Comparison of ENCODE assay signal across 24 cellular contexts in the genomic region with DNA sequence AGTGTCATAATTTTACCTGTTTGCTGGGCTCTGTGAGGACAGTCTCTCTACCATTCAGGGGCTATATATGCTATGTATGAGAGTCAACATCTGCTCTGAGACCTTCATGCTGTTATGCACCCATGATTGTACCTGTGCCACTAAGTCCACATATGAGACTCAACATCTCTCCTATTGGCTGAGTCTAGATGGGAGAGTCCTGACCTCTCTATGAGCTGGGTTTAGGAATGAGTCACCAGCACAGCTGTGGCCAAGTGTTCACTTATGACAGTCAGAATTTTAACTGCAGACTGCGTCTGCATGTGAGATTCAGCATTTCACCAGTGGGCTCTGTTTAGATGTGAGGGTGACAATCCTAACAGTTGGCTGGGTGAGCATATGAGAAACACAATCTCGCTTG. TPM values are rescaled to one million over a fixed set of nuclear protein-coding genes. Genes with fewer than 3 reads are reported as not detected.
DNase-seq lines count a peak whose midpoint lies in the region; ATAC-seq, FAIRE-seq and TF ChIP-seq lines count a peak whose summit lies in the region.
"Had no signal": no experiment of that assay in that cellular context is flagged by ENCODE, and none has a peak within 500 bp of the region (broad histone marks: within the 10 kb centered on the region; RNA-seq: fewer than 3 reads in every experiment).

No MANE protein-coding gene starts in this region.

- DNase-seq in right atrium auricular region (ENCODE audit: low spot score) (peak; percentile 36), Right ventricle myocardium inferior (ENCODE audit: missing footprints) (no peak), osteocyte (ENCODE audit: extremely low spot score, unreplicated experiment) (peak; percentile 25), RPMI8226 (no peak), H54 (ENCODE audit: insufficient read length, low spot score) (no peak), foreskin melanocyte (no peak)
- no peak for DNase-seq in stimulated activated naive B cell treated with anti-CD40 and anti-IgM and Interleukin-4, amounts not matched to agents 10 μg/mL and 1 μg/mL and 100 μg/mL, for 72 hours
- DNase-seq: Caco-2; CD4-positive, CD25-positive, alpha-beta regulatory T cell; CD8-positive, alpha-beta T cell; DMS153; DND-41; H7; HCEC 1CT had no signal

- intact Hi-C loops in Right ventricle myocardium inferior (cut with DNase I): no loop called here

- no peak for FAIRE-seq in H54 (lab: Jason Lieb, UNC)
- FAIRE-seq: A204.1, G401.6, GM12892, GM19239 had no signal

- no peaks in the 10 kb centered on the region for H3K4me1 Mint-ChIP-seq in osteocyte (ENCODE audit: unreplicated experiment)
- H3K4me1 Mint-ChIP-seq in stimulated activated naive B cell treated with anti-CD40 and anti-IgM and Interleukin-4, amounts not matched to agents 10 μg/mL and 1 μg/mL and 100 μg/mL, for 72 hours: no peaks in the 10 kb centered on the region
- H3K4me1 Mint-ChIP-seq: B cell; CD4-positive, CD25-positive, alpha-beta regulatory T cell; GM23338 had no signal

- H3K27me3 Mint-ChIP-seq in osteocyte (ENCODE audit: unreplicated experiment): no peaks in the 10 kb centered on the region
- H3K27me3 Mint-ChIP-seq in stimulated activated naive B cell treated with anti-CD40 and anti-IgM and Interleukin-4, amounts not matched to agents 10 μg/mL and 1 μg/mL and 100 μg/mL, for 72 hours: no peaks in the 10 kb centered on the region
- H3K27me3 Mint-ChIP-seq: B cell; CD4-positive, CD25-positive, alpha-beta regulatory T cell had no signal

- TF ChIP-seq POLR2A in H54 (IDR thresholded peaks at IDR 0.05; ENCODE audit: low read depth, low read length): no peak

- H3K4me3 Mint-ChIP-seq in osteocyte (ENCODE audit: unreplicated experiment): no peak overlapping the region
- no peak overlapping the region for H3K4me3 Mint-ChIP-seq in stimulated activated naive B cell treated with anti-CD40 and anti-IgM and Interleukin-4, amounts not matched to agents 10 μg/mL and 1 μg/mL and 100 μg/mL, for 72 hours
- H3K4me3 Mint-ChIP-seq: B cell; CD4-positive, CD25-positive, alpha-beta regulatory T cell; CD8-positive, alpha-beta T cell; GM23338 had no signal

- no peak overlapping the region for H3K4me3 ChIP-seq in right atrium auricular region
- H3K4me3 ChIP-seq: BLaER1, GM23338 had no signal

- H3K27ac ChIP-seq in right atrium auricular region: no peak overlapping the region
- H3K27ac ChIP-seq: 22Rv1, BLaER1, C4-2B had no signal

- ATAC-seq in Right ventricle myocardium inferior (no peak), GM18909 (IDR thresholded peaks at IDR 0.05; ENCODE audit: poor library complexity, unreplicated experiment) (no peak)
- ATAC-seq in stimulated activated naive B cell treated with anti-CD40 and anti-IgM and Interleukin-4, amounts not matched to agents 10 μg/mL and 1 μg/mL and 100 μg/mL, for 72 hours (replicated peaks): peak; percentile 61 to 67
- ATAC-seq: CD8-positive, alpha-beta T cell; GM23338 had no signal

- no peak overlapping the region for H3K27ac Mint-ChIP-seq in osteocyte (ENCODE audit: unreplicated experiment)
- no peak overlapping the region for H3K27ac Mint-ChIP-seq in stimulated activated naive B cell treated with anti-CD40 and anti-IgM and Interleukin-4, amounts not matched to agents 10 μg/mL and 1 μg/mL and 100 μg/mL, for 72 hours
- H3K27ac Mint-ChIP-seq: B cell; CD4-positive, CD25-positive, alpha-beta regulatory T cell; CD8-positive, alpha-beta T cell; GM23338 had no signal

- no peak for TF ChIP-seq CTCF in right atrium auricular region (IDR thresholded peaks at IDR 0.05)
- TF ChIP-seq CTCF in osteocyte (IDR thresholded peaks at IDR 0.05): no peak

- no peaks in the 10 kb centered on the region for H3K36me3 ChIP-seq in right atrium auricular region
- H3K36me3 ChIP-seq: BLaER1 had no signal

- H3K4me1 ChIP-seq in right atrium auricular region: no peaks in the 10 kb centered on the region
- H3K4me1 ChIP-seq: BLaER1, Caco-2 had no signal

- H3K9me3 ChIP-seq in right atrium auricular region: no peaks in the 10 kb centered on the region
- H3K9me3 ChIP-seq: Caco-2 had no signal

- no peaks in the 10 kb centered on the region for H3K27me3 ChIP-seq in right atrium auricular region
- H3K27me3 ChIP-seq: BLaER1 had no signal

- H3K36me3 Mint-ChIP-seq in osteocyte (ENCODE audit: unreplicated experiment): no peaks in the 10 kb centered on the region
- H3K36me3 Mint-ChIP-seq in stimulated activated naive B cell treated with anti-CD40 and anti-IgM and Interleukin-4, amounts not matched to agents 10 μg/mL and 1 μg/mL and 100 μg/mL, for 72 hours: no peaks in the 10 kb centered on the region
- H3K36me3 Mint-ChIP-seq: CD4-positive, CD25-positive, alpha-beta regulatory T cell; CD8-positive, alpha-beta T cell had no signal

- peaks cover 61% of the 10 kb centered on the region for H3K9me3 Mint-ChIP-seq in osteocyte (ENCODE audit: unreplicated experiment)
- peaks cover 11 to 13% of the 10 kb centered on the region in 2 donors for H3K9me3 Mint-ChIP-seq in stimulated activated naive B cell treated with anti-CD40 and anti-IgM and Interleukin-4, amounts not matched to agents 10 μg/mL and 1 μg/mL and 100 μg/mL, for 72 hours

RNA-seq across cellular contexts. Expression of a gene that starts 49.5 kb away (rescaled TPM):
- total RNA-seq in right atrium auricular region: not detected
- not detected for total RNA-seq in Right ventricle myocardium inferior
- not detected in 2 replicates for total RNA-seq in osteocyte
- total RNA-seq: B cell; Caco-2; CD4-positive, CD25-positive, alpha-beta regulatory T cell; CD8-positive, alpha-beta T cell; GM23338; H7 had no signal

Comparison
In these comparisons a context has a peak if more than half of its experiments do, and no peak if none do; other contexts are left out.
1. DNase-seq: peak in right atrium auricular region (single experiment) and osteocyte (single experiment); none in Right ventricle myocardium inferior (single experiment), stimulated activated naive B cell treated with anti-CD40 and anti-IgM and Interleukin-4, amounts not matched to agents 10 μg/mL and 1 μg/mL and 100 μg/mL, for 72 hours (single experiment), RPMI8226 (single experiment), H54 (single experiment) and foreskin melanocyte (single experiment).
2. ATAC-seq: peak in stimulated activated naive B cell treated with anti-CD40 and anti-IgM and Interleukin-4, amounts not matched to agents 10 μg/mL and 1 μg/mL and 100 μg/mL, for 72 hours (2 of 2); none in Right ventricle myocardium inferior (single experiment) and GM18909 (single experiment).